ENCODE assay signal across 14 cellular contexts in genomic region chr5:142671801-142672200, GRCh38. TPM values are rescaled to one million over a fixed set of nuclear protein-coding genes. Genes with fewer than 3 reads are reported as not detected.
DNase-seq lines count a peak whose midpoint lies in the region; ATAC-seq, FAIRE-seq and TF ChIP-seq lines count a peak whose summit lies in the region.
"Had no signal": no experiment of that assay in that cellular context is flagged by ENCODE, and none has a peak within 500 bp of the region (broad histone marks: within the 10 kb centered on the region; RNA-seq: fewer than 3 reads in every experiment).

No MANE protein-coding gene starts in this region.

- DNase-seq in A172 (ENCODE audit: low spot score) (peak; percentile 37), HTR-8/SVneo (ENCODE audit: insufficient read length, low spot score) (no peak), bronchial epithelial cell (ENCODE audit: low read depth) (peak; percentile 82), kidney glomerular epithelial cell (lab: John Stamatoyannopoulos, UW) (peak; percentile 57), BE2C (no peak)
- DNase-seq in activated CD8-positive, alpha-beta memory T cell treated with anti-CD3 and anti-CD28 coated beads, Interleukin-2, amount 50 U/mL, for 4 hours = no peak
- DNase-seq: activated CD4-positive, alpha-beta T cell treated with anti-CD3 and anti-CD28 coated beads for 4 hours; body of pancreas; endodermal cell had no signal

- H3K36me3 ChIP-seq in bronchial epithelial cell (ENCODE audit: control insufficient read depth, insufficient read depth, low read length) = no peaks in the 10 kb centered on the region
- H3K36me3 ChIP-seq in BE2C = no peaks in the 10 kb centered on the region
- H3K36me3 ChIP-seq: thoracic aorta had no signal

- no peak for ATAC-seq in HG02571 (IDR thresholded peaks at IDR 0.05; ENCODE audit: unreplicated experiment)
- no peak for ATAC-seq in HG03521 (IDR thresholded peaks at IDR 0.05; ENCODE audit: unreplicated experiment)
- ATAC-seq: body of pancreas, GM23338 had no signal

- no peak for TF ChIP-seq CTCF in bronchial epithelial cell (IDR thresholded peaks at IDR 0.05; ENCODE audit: insufficient read depth, low read length, severe bottlenecking)
- TF ChIP-seq CTCF in BE2C (IDR thresholded peaks at IDR 0.05; ENCODE audit: low read depth, low read length) = no peak

- H3K4me3 ChIP-seq in bronchial epithelial cell (ENCODE audit: low read depth, low read length) = no peak overlapping the region
- H3K4me3 ChIP-seq in BE2C (ENCODE audit: low read depth, low read length) = no peak overlapping the region
- H3K4me3 ChIP-seq: body of pancreas, GM23338, lung, thoracic aorta had no signal

- H3K27me3 ChIP-seq in bronchial epithelial cell (ENCODE audit: control insufficient read depth, insufficient read depth, low read length) (no peaks in the 10 kb centered on the region), BE2C (no peaks in the 10 kb centered on the region)
- H3K27me3 ChIP-seq: body of pancreas had no signal

- FAIRE-seq in HTR-8/SVneo (lab: Jason Lieb, UNC) = peak; percentile 4
- FAIRE-seq in bronchial epithelial cell (lab: Jason Lieb, UNC) = no peak

- H3K4me1 ChIP-seq in BE2C = no peaks in the 10 kb centered on the region
- H3K4me1 ChIP-seq: body of pancreas had no signal

- H3K9me3 ChIP-seq in BE2C = no peaks in the 10 kb centered on the region
- H3K9me3 ChIP-seq: body of pancreas, thoracic aorta had no signal

RNA-seq across cellular contexts. Expression of gene FGF1, which starts 14.1 kb away (rescaled TPM):
- 1.2 and 1.8 TPM in 2 replicates for total RNA-seq in A172 (2014; rRNA removed; shearing (Covaris generic))
- total RNA-seq in bronchial epithelial cell = under 0.01 and 0.38 TPM in 2 replicates
- 1.6 TPM for polyA plus RNA-seq in BE2C (2012; ENCODE audit: insufficient read depth, insufficient read length, low read depth)

Comparison
In these comparisons a context has a peak if more than half of its experiments do, and no peak if none do; other contexts are left out.
1. DNase-seq: peak in A172 (single experiment), bronchial epithelial cell (single experiment) and kidney glomerular epithelial cell (single experiment); none in HTR-8/SVneo (single experiment), activated CD8-positive, alpha-beta memory T cell treated with anti-CD3 and anti-CD28 coated beads, Interleukin-2, amount 50 U/mL, for 4 hours (single experiment) and BE2C (single experiment).